29 cellular contexts compared by ENCODE assay signal in the genomic region with DNA sequence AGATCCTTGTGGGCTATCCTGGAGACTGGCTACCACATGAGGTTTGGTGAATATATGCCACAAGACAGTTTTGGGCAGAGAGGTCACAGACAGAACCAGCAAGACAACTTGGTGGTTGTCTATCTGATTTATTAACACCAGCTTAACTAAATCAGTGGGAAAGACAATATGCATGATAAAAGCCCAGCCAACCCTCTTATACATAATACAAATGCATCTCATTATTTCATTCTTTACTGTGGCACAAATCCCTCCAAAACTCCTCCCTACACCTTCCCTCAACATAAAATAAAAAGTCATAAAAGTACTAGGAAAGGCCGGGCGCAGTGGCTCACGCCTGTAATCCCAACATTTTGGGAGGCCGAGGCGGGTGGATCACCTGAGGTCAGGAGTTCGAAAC.
"Had no signal": no experiment of that assay in that cellular context is flagged by ENCODE, and none has a peak within 500 bp of the region (broad histone marks: within the 10 kb centered on the region; RNA-seq: fewer than 3 reads in every experiment).

No MANE protein-coding gene starts in this region.

- H3K27ac Mint-ChIP-seq: activated B cell treated with CpG ODN at 0.5 μM for 24 hours; activated CD4-positive, alpha-beta T cell treated with anti-CD3 and anti-CD28 coated beads, Interleukin-2, amount 10 ng/mL, durations not matched to agents 24 days and 14 days; activated naive CD4-positive, alpha-beta T cell treated with anti-CD3 and anti-CD28 coated beads for 36 hours; brain; T-helper 1 cell treated with Interleukin-12 subunit alpha and Interleukin-12 subunit beta and Interleukin-4 antibody, amounts not matched to agents 30 μg/mL and 1 μg/mL, for 36 hours had no signal

- H3K9me3 ChIP-seq: SJSA1 had no signal

- FAIRE-seq: astrocyte had no signal

- H3K4me3 ChIP-seq: SJSA1 had no signal

- H3K4me3 Mint-ChIP-seq: activated B cell treated with CpG ODN at 0.5 μM for 24 hours; activated CD4-positive, alpha-beta T cell treated with anti-CD3 and anti-CD28 coated beads, Interleukin-2, amount 10 ng/mL, durations not matched to agents 24 days and 14 days; activated naive CD4-positive, alpha-beta T cell treated with anti-CD3 and anti-CD28 coated beads for 36 hours; activated naive CD8-positive, alpha-beta T cell; activated T-helper 17 cell treated with anti-CD3 and anti-CD28 coated beads, Interleukin-2, amount 50 U/mL, for 72 hours; brain; central memory CD8-positive, alpha-beta T cell; T-helper 1 cell treated with Interleukin-12 subunit alpha and Interleukin-12 subunit beta and Interleukin-4 antibody, amounts not matched to agents 30 μg/mL and 1 μg/mL, for 36 hours had no signal

- DNase-seq: activated B cell treated with CpG ODN at 0.5 μM for 24 hours; activated CD4-positive, alpha-beta T cell treated with anti-CD3 and anti-CD28 coated beads for 1 hour; activated CD4-positive, alpha-beta T cell treated with anti-CD3 and anti-CD28 coated beads, Interleukin-2, amount 10 ng/mL, durations not matched to agents 24 days and 14 days; activated CD4-positive, alpha-beta T cell treated with anti-CD3 and anti-CD28 coated beads, Interleukin-2, amount 50 U/mL, for 48 hours; activated gamma-delta T cell; activated naive CD4-positive, alpha-beta T cell treated with anti-CD3 and anti-CD28 coated beads for 36 hours; activated T-cell treated with anti-CD3 and anti-CD28 coated beads for 4 hours; activated T-cell treated with anti-CD3 and anti-CD28 coated beads, Interleukin-2, amount 50 U/mL, for 48 hours; amygdala; NCI-H1105 treated with DMSO at 0.1 percent for 48 hours; NCI-H1436 treated with DMSO at 0.1 percent for 48 hours; NCI-H187; NCI-H2081; NCI-H2227 treated with DMSO at 0.1 percent for 48 hours; NCI-H446 treated with DMSO at 0.1 percent for 48 hours; NCI-H526; NCI-H774; Right ventricle myocardium superior; RPMI8226; SW 1271; T-helper 9 cell had no signal

- H3K27ac ChIP-seq: SJSA1 had no signal

- H3K27me3 ChIP-seq: SJSA1 had no signal

- H3K4me1 ChIP-seq: SJSA1 had no signal

- ATAC-seq: activated T-helper 17 cell treated with anti-CD3 and anti-CD28 coated beads, Interleukin-2, amount 50 U/mL, for 72 hours; SK-N-SH treated with all-trans-retinoic acid at 6 μM for 48 hours had no signal

- H3K27me3 Mint-ChIP-seq: activated B cell treated with CpG ODN at 0.5 μM for 24 hours; activated CD4-positive, alpha-beta T cell treated with anti-CD3 and anti-CD28 coated beads, Interleukin-2, amount 10 ng/mL, durations not matched to agents 24 days and 14 days; activated naive CD8-positive, alpha-beta T cell; activated T-helper 17 cell treated with anti-CD3 and anti-CD28 coated beads, Interleukin-2, amount 50 U/mL, for 72 hours; brain; central memory CD8-positive, alpha-beta T cell had no signal

- H3K9me3 Mint-ChIP-seq: activated B cell treated with CpG ODN at 0.5 μM for 24 hours; activated CD4-positive, alpha-beta T cell treated with anti-CD3 and anti-CD28 coated beads, Interleukin-2, amount 10 ng/mL, durations not matched to agents 24 days and 14 days; activated naive CD4-positive, alpha-beta T cell treated with anti-CD3 and anti-CD28 coated beads for 36 hours; activated T-helper 17 cell treated with anti-CD3 and anti-CD28 coated beads, Interleukin-2, amount 50 U/mL, for 72 hours; brain; central memory CD8-positive, alpha-beta T cell; T-helper 1 cell treated with Interleukin-12 subunit alpha and Interleukin-12 subunit beta and Interleukin-4 antibody, amounts not matched to agents 30 μg/mL and 1 μg/mL, for 36 hours had no signal
